In the genomic region with DNA sequence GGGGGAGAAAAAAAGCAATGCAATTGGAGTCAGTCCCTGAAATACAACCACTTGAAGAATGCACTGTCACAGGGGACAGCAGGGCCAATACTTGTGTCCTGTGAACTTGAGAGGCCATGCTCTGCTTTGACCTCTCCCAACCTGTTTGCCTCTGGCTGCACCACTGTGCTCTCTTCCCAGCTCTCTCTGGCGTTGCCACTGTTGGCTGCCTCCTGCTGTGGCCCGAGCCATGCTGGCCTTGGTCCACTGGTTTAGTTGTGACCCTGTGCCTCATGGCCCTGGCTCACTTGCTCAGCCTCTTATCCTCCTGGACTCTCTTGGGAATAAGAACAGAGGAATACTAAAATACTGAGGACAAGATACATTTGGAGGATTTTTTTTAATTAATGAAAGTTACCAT, we compare ENCODE assay signal across 24 cellular contexts. TPM values are rescaled to one million over a fixed set of nuclear protein-coding genes. Genes with fewer than 3 reads are reported as not detected.
DNase-seq lines count a peak whose midpoint lies in the region; ATAC-seq and TF ChIP-seq lines count a peak whose summit lies in the region.
"Had no signal": no experiment of that assay in that cellular context is flagged by ENCODE, and none has a peak within 500 bp of the region (broad histone marks: within the 10 kb centered on the region; RNA-seq: fewer than 3 reads in every experiment).

No MANE protein-coding gene starts in this region.

- H3K36me3 ChIP-seq in right atrium auricular region, result no peaks in the 10 kb centered on the region
- no peaks in the 10 kb centered on the region for H3K36me3 ChIP-seq in heart right ventricle
- H3K36me3 ChIP-seq in thyroid gland, result no peaks in the 10 kb centered on the region
- H3K36me3 ChIP-seq in suprapubic skin, result no peaks in the 10 kb centered on the region
- H3K36me3 ChIP-seq: BLaER1, MG63 had no signal

- no peak for TF ChIP-seq EP300 in suprapubic skin (IDR thresholded peaks at IDR 0.05)

- no peaks in the 10 kb centered on the region for H3K9me3 ChIP-seq in right atrium auricular region
- no peaks in the 10 kb centered on the region for H3K9me3 ChIP-seq in heart right ventricle
- H3K9me3 ChIP-seq in thyroid gland, result no peaks in the 10 kb centered on the region
- no peaks in the 10 kb centered on the region for H3K9me3 ChIP-seq in suprapubic skin
- H3K9me3 ChIP-seq: BLaER1, MG63 had no signal

- H3K4me3 ChIP-seq in right atrium auricular region (no peak overlapping the region), heart right ventricle (no peak overlapping the region), thyroid gland (replicated peaks in 1 of 3) (no peak overlapping the region), suprapubic skin (no peak overlapping the region)
- H3K4me3 ChIP-seq: BLaER1, MG63 had no signal

- WGBS in heart right ventricle, 2 donors, result 30 to 46% methylated on average over 2 of the region's 2 CpGs
- 45 to 46% methylated on average over 2 of the region's 2 CpGs for WGBS in thyroid gland, 2 donors
- WGBS in suprapubic skin, result 83% methylated on average over 2 of the region's 2 CpGs

- H3K27ac ChIP-seq in right atrium auricular region, result no peak overlapping the region
- no peak overlapping the region for H3K27ac ChIP-seq in heart right ventricle
- no peak overlapping the region for H3K27ac ChIP-seq in thyroid gland
- H3K27ac ChIP-seq in suprapubic skin, result no peak overlapping the region
- H3K27ac ChIP-seq: 22Rv1, BLaER1, RWPE1 had no signal

- TF ChIP-seq POLR2A in thyroid gland (IDR thresholded peaks at IDR 0.05), result no peak
- no peak for TF ChIP-seq POLR2A in suprapubic skin (IDR thresholded peaks at IDR 0.05)

- peak; percentile 78 for ATAC-seq in Right ventricle myocardium inferior
- peak in 6 of 8 donors; percentile 35 to 81 (median 72) for ATAC-seq in heart right ventricle
- peak; percentile 100 for ATAC-seq in left lobe of liver
- ATAC-seq: SK-N-SH treated with all-trans-retinoic acid at 6 μM for 48 hours had no signal

- DNase-seq in Right ventricle myocardium inferior (ENCODE audit: missing footprints), result no peak
- DNase-seq in right atrium auricular region (ENCODE audit: low spot score), result no peak
- peak; percentile 24 to 31 for DNase-seq in heart right ventricle
- peak; percentile 81 for DNase-seq in left lobe of liver (ENCODE audit: low spot score)
- peak; percentile 26 to 64 for DNase-seq in thyroid gland
- no peak for DNase-seq in GDM1 (lab: John Stamatoyannopoulos, UW)
- no peak for DNase-seq in suprapubic skin (ENCODE audit: low spot score in 2 of 2)
- DNase-seq in NCI-H345 (lab: John Stamatoyannopoulos, UW), result no peak
- DNase-seq: ACHN; Calu3; CD4-positive, alpha-beta memory T cell; DMS153; MG63; NCI-H1048; NCI-H1436 treated with DMSO at 0.1 percent for 48 hours; NCI-H1930; NCI-H2227 treated with DMSO at 0.1 percent for 48 hours; NCI-H510A treated with DMSO at 0.1 percent for 48 hours; NCI-H774; NK-92 treated with Interleukin-12 subunit alpha and Interleukin-12 subunit beta, amount 100 ng/mL, for 24 hours had no signal

- TF ChIP-seq CTCF in right atrium auricular region (IDR thresholded peaks at IDR 0.05), result no peak
- TF ChIP-seq CTCF in heart right ventricle (IDR thresholded peaks at IDR 0.05), result no peak
- TF ChIP-seq CTCF in thyroid gland (IDR thresholded peaks at IDR 0.05), result no peak
- no peak for TF ChIP-seq CTCF in suprapubic skin (IDR thresholded peaks at IDR 0.05)

- intact Hi-C loops in Right ventricle myocardium inferior (cut with DNase I) (no loop called here), heart right ventricle (cut with DNase I) (no loop called here), thyroid gland (cut with DNase I) (no loop called here)

- H3K27me3 ChIP-seq in right atrium auricular region (no peaks in the 10 kb centered on the region), heart right ventricle (no peaks in the 10 kb centered on the region), thyroid gland (no peaks in the 10 kb centered on the region), suprapubic skin (no peaks in the 10 kb centered on the region)
- H3K27me3 ChIP-seq: BLaER1, MG63 had no signal

- H3K4me1 ChIP-seq in right atrium auricular region (no peaks in the 10 kb centered on the region), heart right ventricle (peaks cover 0 to 15% (median 9%) of the 10 kb centered on the region in 9 donors), thyroid gland (no peaks in the 10 kb centered on the region), suprapubic skin (no peaks in the 10 kb centered on the region)
- H3K4me1 ChIP-seq: BLaER1 had no signal

RNA-seq across cellular contexts. Expression of gene FBXO30, which starts 14.5 kb away (rescaled TPM):
- 13.1 TPM for total RNA-seq in Right ventricle myocardium inferior
- 10 to 100 TPM in 1 of 2 donors, 1 to 10 TPM in 1; 9.8 to 10.9 TPM for total RNA-seq in right atrium auricular region
- total RNA-seq in heart right ventricle, result 10 to 100 TPM; 10.6 to 18.4 (median 14.2) TPM
- polyA plus RNA-seq in heart right ventricle, result 1 to 10 TPM; 3.6 to 8.2 TPM
- 2.5 TPM for total RNA-seq in left lobe of liver
- total RNA-seq in thyroid gland, result 10 to 100 TPM; 18.8 to 33.3 (median 20.8) TPM
- 1 to 10 TPM; 3.6 to 5.6 (median 5.3) TPM for total RNA-seq in suprapubic skin

Comparison
In these comparisons a context has a peak if more than half of its experiments do, and no peak if none do; other contexts are left out.
1. DNase-seq: peak in heart right ventricle (2 of 2), left lobe of liver (single experiment) and thyroid gland (2 of 2); none in Right ventricle myocardium inferior (single experiment), right atrium auricular region (single experiment), GDM1 (single experiment), suprapubic skin (0 of 2) and NCI-H345 (single experiment).
2. Peak in every context shown above with its lines, with median percentiles within 50 percentile points of each other: ATAC-seq.